ENCODE assay signal across 8 cellular contexts in genomic region chr17:39402279-39402889, GRCh38. TPM values are rescaled to one million over a fixed set of nuclear protein-coding genes. Genes with fewer than 3 reads are reported as not detected.
DNase-seq lines count a peak whose midpoint lies in the region; ATAC-seq, FAIRE-seq and TF ChIP-seq lines count a peak whose summit lies in the region.

No MANE protein-coding gene starts in this region.

- H3K27me3 Mint-ChIP-seq in activated CD8-positive, alpha-beta memory T cell treated with anti-CD3 and anti-CD28 coated beads, Interleukin-2, amount 10 ng/mL, durations not matched to agents 7 days and 5 days = no peaks in the 10 kb centered on the region
- H3K27me3 Mint-ChIP-seq in memory B cell = no peaks in the 10 kb centered on the region

- H2AK5ac ChIP-seq in H1 (ENCODE audit: low read depth, low read length) = no peak overlapping the region

- no peaks in the 10 kb centered on the region for H3K9me3 Mint-ChIP-seq in activated CD8-positive, alpha-beta memory T cell treated with anti-CD3 and anti-CD28 coated beads, Interleukin-2, amount 10 ng/mL, durations not matched to agents 7 days and 5 days (ENCODE audit: low read depth)
- no peaks in the 10 kb centered on the region for H3K9me3 Mint-ChIP-seq in memory B cell

- peaks cover 0 to 28% of the 10 kb centered on the region in 2 experiments; a peak in 3 of 4 replicates for H3K79me2 ChIP-seq in H1 (ENCODE audit: control insufficient read depth in 1 of 2, insufficient read depth in 2 of 2, low read length in 2 of 2)

- no peaks in the 10 kb centered on the region for H3K4me1 ChIP-seq in H1 (replicated peaks in 1 of 4; ENCODE audit: control insufficient read depth in 3 of 4, insufficient read depth in 4 of 4, low read length in 3 of 4)

- no peak overlapping the region for H3K56ac ChIP-seq in H1 (replicated peaks; ENCODE audit: insufficient read length, low read depth, low read length)

- no peaks in the 10 kb centered on the region for H3K27me3 ChIP-seq in H1 (replicated peaks in 1 of 4; ENCODE audit: control insufficient read depth in 3 of 4, extremely low read depth in 1 of 4, insufficient read depth in 3 of 4, low read length in 3 of 4)

- H3K79me1 ChIP-seq in H1 (ENCODE audit: low read depth, low read length) = peaks cover 3% of the 10 kb centered on the region; the same call in 1 of the 2 replicates

- H2BK120ac ChIP-seq in H1 (replicated peaks; ENCODE audit: low read depth, low read length) = no peak overlapping the region

- H3K9me3 ChIP-seq in H1 (ENCODE audit: insufficient read depth in 2 of 2, low read depth in 1 of 2, low read length in 1 of 2) = no peaks in the 10 kb centered on the region

- no peak overlapping the region for H4K5ac ChIP-seq in H1 (ENCODE audit: insufficient read length, low read depth, low read length)

- TF ChIP-seq EP300 in H1 (IDR thresholded peaks at IDR 0.05; ENCODE audit: borderline replicate concordance in 1 of 2, low read depth in 2 of 2, low read length in 2 of 2) = no peak

- peak overlapping the region; percentile 81 to 91 (median 86) for H3K4me3 ChIP-seq in H1 (ENCODE audit: extremely low read depth in 1 of 4, insufficient read depth in 2 of 4, low read depth in 3 of 4, low read length in 4 of 4)

- no peak overlapping the region for H4K8ac ChIP-seq in H1 (ENCODE audit: extremely low read depth, insufficient read depth, low read length)

- no peak overlapping the region for H3K27ac ChIP-seq in H1 (ENCODE audit: low read depth, low read length)

- peaks cover 5% of the 10 kb centered on the region for H3K36me3 Mint-ChIP-seq in activated CD8-positive, alpha-beta memory T cell treated with anti-CD3 and anti-CD28 coated beads, Interleukin-2, amount 10 ng/mL, durations not matched to agents 7 days and 5 days
- H3K36me3 Mint-ChIP-seq in memory B cell = no peaks in the 10 kb centered on the region

- H3K4me3 Mint-ChIP-seq in activated CD8-positive, alpha-beta memory T cell treated with anti-CD3 and anti-CD28 coated beads, Interleukin-2, amount 10 ng/mL, durations not matched to agents 7 days and 5 days = peak overlapping the region; percentile 96
- H3K4me3 Mint-ChIP-seq in memory B cell = peak overlapping the region; percentile 99

- peaks cover 48% of the 10 kb centered on the region for H3K4me1 Mint-ChIP-seq in activated CD8-positive, alpha-beta memory T cell treated with anti-CD3 and anti-CD28 coated beads, Interleukin-2, amount 10 ng/mL, durations not matched to agents 7 days and 5 days
- peaks cover 10% of the 10 kb centered on the region for H3K4me1 Mint-ChIP-seq in memory B cell

- H3K27ac Mint-ChIP-seq in activated CD8-positive, alpha-beta memory T cell treated with anti-CD3 and anti-CD28 coated beads, Interleukin-2, amount 10 ng/mL, durations not matched to agents 7 days and 5 days = peak overlapping the region; percentile 95
- peak overlapping the region; percentile 93 for H3K27ac Mint-ChIP-seq in memory B cell

- ATAC-seq in GM21360 (IDR thresholded peaks at IDR 0.05; ENCODE audit: unreplicated experiment) (peak; percentile 53), memory B cell (ENCODE audit: low read depth) (peak; percentile 66)
- ATAC-seq in activated CD8-positive, alpha-beta memory T cell treated with anti-CD3 and anti-CD28 coated beads, Interleukin-2, amount 10 ng/mL, durations not matched to agents 7 days and 5 days = peak; percentile 75

- FAIRE-seq in HTR-8/SVneo (lab: Jason Lieb, UNC) (peak; percentile 94), H1 (lab: Jason Lieb, UNC) (peak; percentile 72)

- H3K23me2 ChIP-seq in H1 (ENCODE audit: low read depth, low read length) = peaks cover 8% of the 10 kb centered on the region; the same call in 1 of the 2 replicates

- DNase-seq in CD1c-positive myeloid dendritic cell (ENCODE audit: extremely low spot score) = peak; percentile 94
- DNase-seq in HTR-8/SVneo (ENCODE audit: insufficient read length, low spot score) = peak; percentile 98
- peak; percentile 87 for DNase-seq in NOMO-1 treated with DMSO at 0.1 percent for 48 hours (lab: John Stamatoyannopoulos, UW; ENCODE audit: unreplicated experiment)
- DNase-seq in activated CD8-positive, alpha-beta memory T cell treated with anti-CD3 and anti-CD28 coated beads, Interleukin-2, amount 10 ng/mL, durations not matched to agents 7 days and 5 days = peak; percentile 95
- DNase-seq in H1 (ENCODE audit: low read depth in 1 of 2, low spot score in 2 of 2) = peak; percentile 73 to 94
- DNase-seq in memory B cell (ENCODE audit: low spot score in 2 of 2) = peak; percentile 74 to 77
- DNase-seq in stimulated activated CD4-positive, alpha-beta T cell treated with anti-CD3 and anti-CD28 coated beads, TNF-alpha, amount 100 ng/mL, for 4 hours (ENCODE audit: low read depth in 3 of 3) = peak; percentile 62 to 72 (median 69)

- WGBS in H1 (ENCODE audit: extremely low coverage in 1 of 2, insufficient coverage in 1 of 2, insufficient read length in 1 of 2, insufficient replicate concordance in 2 of 2, low coverage in 1 of 2, low lambda C conversion rate in 2 of 2, missing lambda C conversion rate in 1 of 2), 2 experiments = 3% methylated on average over 24 of the region's 48 CpGs; no CpG with 5 or more reads in 1 of the 2 experiments

- H3K9ac ChIP-seq in H1 (replicated peaks in 1 of 4; ENCODE audit: extremely low read depth in 1 of 4, low read depth in 3 of 4, low read length in 3 of 4) = peak overlapping the region in 1 of 4 experiments; percentile 95; a peak in 3 of 7 replicates

- no peak for TF ChIP-seq CTCF in H1 (IDR thresholded peaks at IDR 0.05; ENCODE audit: control extremely low read depth in 1 of 3, insufficient read depth in 1 of 3, low read depth in 1 of 3, low read length in 3 of 3)

- no peak overlapping the region for H3K14ac ChIP-seq in H1 (ENCODE audit: insufficient read length)

- POLR2A ChIA-PET in H1 (lab: Charles Lee; ENCODE audit: partially characterized antibody) = interaction anchor here (0.7 to 3.6 kb wide), 7 partner anchors 12 to 217 kb away, joined by 3 to 20 read pairs (median 4); partner anchors contain the start of genes CDK12 and MED1

- H4K20me1 ChIP-seq in H1 (replicated peaks in 1 of 2; ENCODE audit: control insufficient read depth in 1 of 2, insufficient read depth in 2 of 2, low read length in 2 of 2) = peaks cover 2 to 4% of the 10 kb centered on the region in 2 experiments

- H3K18ac ChIP-seq in H1 (ENCODE audit: extremely low read depth, low read length) = no peak overlapping the region

- no peak overlapping the region for H3K23ac ChIP-seq in H1 (ENCODE audit: insufficient read length)

- H3K36me3 ChIP-seq in H1 (ENCODE audit: control insufficient read depth in 2 of 4, insufficient read depth in 4 of 4, low read length in 3 of 4) = peaks cover 0 to 8% (median 2%) of the 10 kb centered on the region in 4 experiments; a peak in 3 of 8 replicates

- H2BK20ac ChIP-seq in H1 (ENCODE audit: low read length) = no peak overlapping the region

- H3K4me2 ChIP-seq in H1 (ENCODE audit: insufficient read depth in 1 of 2, low read depth in 2 of 2, low read length in 2 of 2) = peak overlapping the region; percentile 94 to 96

- TF ChIP-seq POLR2A in H1 (IDR thresholded peaks at IDR 0.05; ENCODE audit: control extremely low read depth in 1 of 2, low read depth in 2 of 2, low read length in 2 of 2) = no peak

- CTCF ChIA-PET in activated CD8-positive, alpha-beta memory T cell treated with anti-CD3 and anti-CD28 coated beads, Interleukin-2, amount 10 ng/mL, durations not matched to agents 7 days and 5 days (lab: Charles Lee) = interaction anchor here (0.7 to 1.9 kb wide), 3 partner anchors 59 to 158 kb away, joined by 3 to 7 read pairs (median 3); partner anchors contain the start of gene CDK12
- CTCF ChIA-PET in H1 (lab: Charles Lee; ENCODE audit: partially characterized antibody) = interaction anchor here (1.6 kb wide), 1 partner anchor 131 kb away, joined by 5 read pairs; no protein-coding TSS in a partner anchor

- H2BK12ac ChIP-seq in H1 (ENCODE audit: low read depth, low read length) = no peak overlapping the region

- no peak overlapping the region for H2AFZ ChIP-seq in H1 (ENCODE audit: low read length)

- no peak overlapping the region for H2BK15ac ChIP-seq in H1 (ENCODE audit: low read length)

- H4K91ac ChIP-seq in H1 (replicated peaks; ENCODE audit: insufficient read length, low read length) = no peak overlapping the region

- no peak overlapping the region for H3K4ac ChIP-seq in H1 (replicated peaks; ENCODE audit: insufficient read length, low read depth, low read length)

- no peak overlapping the region for H2BK5ac ChIP-seq in H1 (ENCODE audit: low read depth, low read length)

- TF ChIP-seq RAD21 in H1 (IDR thresholded peaks at IDR 0.05 in 1 of 2, conservative IDR thresholded peaks at IDR 0.05 in 1 of 2; ENCODE audit: low read depth in 2 of 2, low read length in 2 of 2) = no peak

RNA-seq across cellular contexts. Expression of gene FBXL20, which starts 1.0 kb away (rescaled TPM):
- total RNA-seq in activated CD8-positive, alpha-beta memory T cell treated with anti-CD3 and anti-CD28 coated beads, Interleukin-2, amount 10 ng/mL, durations not matched to agents 7 days and 5 days = 10 to 100 TPM; 12.9 to 14.1 TPM
- total RNA-seq in H1 (2021; fragmentation: NEBNext Ultra II Directional; extraction: Animal tissue kit (Norgen Biotek cat#: 25700)) = 10.3 and 11.0 TPM in 2 replicates
- 4.3 and 5.5 TPM in 2 replicates for polyA plus RNA-seq in H1 (2011; rRNA removed)
- polyA plus RNA-seq in H1 (2011; cell fraction: cytosol; rRNA removed) = 4.3 TPM
- 4.9 TPM for polyA plus RNA-seq in H1 (2011; cell fraction: nucleus; rRNA removed)
- 5.4 to 6.4 TPM (median 6.0 TPM) in 4 replicates for polyA plus RNA-seq in H1 (2012, experiment 1 of 2)
- polyA plus RNA-seq in H1 (2012, experiment 2 of 2) = 4.4 TPM
- 5.2 TPM for polyA plus RNA-seq in H1 (2013, experiment 1 of 2)
- 5.8 TPM for polyA plus RNA-seq in H1 (2013, experiment 2 of 2)
- 8.8 and 11.0 TPM in 2 replicates for polyA minus RNA-seq in H1 (2011; rRNA and poly(A)+ RNA removed)
- 4.0 TPM for polyA minus RNA-seq in H1 (2011; cell fraction: cytosol; rRNA and poly(A)+ RNA removed)
- polyA minus RNA-seq in H1 (2011; cell fraction: nucleus; rRNA and poly(A)+ RNA removed) = 5.2 TPM

RNA-seq across cellular contexts. Expression of gene MED1, which starts 48.7 kb away (rescaled TPM):
- 10 to 100 TPM; 53.2 to 73.0 TPM for total RNA-seq in activated CD8-positive, alpha-beta memory T cell treated with anti-CD3 and anti-CD28 coated beads, Interleukin-2, amount 10 ng/mL, durations not matched to agents 7 days and 5 days
- total RNA-seq in H1 (2021; fragmentation: NEBNext Ultra II Directional; extraction: Animal tissue kit (Norgen Biotek cat#: 25700)) = 56.5 and 57.6 TPM in 2 replicates
- 17.8 and 24.7 TPM in 2 replicates for polyA plus RNA-seq in H1 (2011; rRNA removed)
- 23.1 TPM for polyA plus RNA-seq in H1 (2011; cell fraction: cytosol; rRNA removed)
- 24.9 TPM for polyA plus RNA-seq in H1 (2011; cell fraction: nucleus; rRNA removed)
- polyA plus RNA-seq in H1 (2012, experiment 1 of 2) = 22.3 to 40.1 TPM (median 28.1 TPM) in 4 replicates
- polyA plus RNA-seq in H1 (2012, experiment 2 of 2) = 1.8 TPM
- 29.8 TPM for polyA plus RNA-seq in H1 (2013, experiment 1 of 2)
- 30.5 TPM for polyA plus RNA-seq in H1 (2013, experiment 2 of 2)
- polyA minus RNA-seq in H1 (2011; rRNA and poly(A)+ RNA removed) = 61.0 and 78.2 TPM in 2 replicates
- polyA minus RNA-seq in H1 (2011; cell fraction: cytosol; rRNA and poly(A)+ RNA removed) = 30.3 TPM
- 48.9 TPM for polyA minus RNA-seq in H1 (2011; cell fraction: nucleus; rRNA and poly(A)+ RNA removed)

RNA-seq across cellular contexts. Expression of gene CDK12, which starts 58.9 kb away (rescaled TPM):
- 10 to 100 TPM; 84.4 to 97.3 TPM for total RNA-seq in activated CD8-positive, alpha-beta memory T cell treated with anti-CD3 and anti-CD28 coated beads, Interleukin-2, amount 10 ng/mL, durations not matched to agents 7 days and 5 days
- 68.9 and 70.3 TPM in 2 replicates for total RNA-seq in H1 (2021; fragmentation: NEBNext Ultra II Directional; extraction: Animal tissue kit (Norgen Biotek cat#: 25700))
- 14.8 and 16.0 TPM in 2 replicates for polyA plus RNA-seq in H1 (2011; rRNA removed)
- polyA plus RNA-seq in H1 (2011; cell fraction: cytosol; rRNA removed) = 18.9 TPM
- 39.7 TPM for polyA plus RNA-seq in H1 (2011; cell fraction: nucleus; rRNA removed)
- 23.2 to 31.7 TPM (median 29.2 TPM) in 4 replicates for polyA plus RNA-seq in H1 (2012, experiment 1 of 2)
- polyA plus RNA-seq in H1 (2012, experiment 2 of 2) = 3.4 TPM
- 25.7 TPM for polyA plus RNA-seq in H1 (2013, experiment 1 of 2)
- polyA plus RNA-seq in H1 (2013, experiment 2 of 2) = 22.3 TPM
- 68.8 and 70.2 TPM in 2 replicates for polyA minus RNA-seq in H1 (2011; rRNA and poly(A)+ RNA removed)
- 50.0 TPM for polyA minus RNA-seq in H1 (2011; cell fraction: cytosol; rRNA and poly(A)+ RNA removed)
- 69.1 TPM for polyA minus RNA-seq in H1 (2011; cell fraction: nucleus; rRNA and poly(A)+ RNA removed)
